ENCODE assay signal across 9 cellular contexts in the genomic region with DNA sequence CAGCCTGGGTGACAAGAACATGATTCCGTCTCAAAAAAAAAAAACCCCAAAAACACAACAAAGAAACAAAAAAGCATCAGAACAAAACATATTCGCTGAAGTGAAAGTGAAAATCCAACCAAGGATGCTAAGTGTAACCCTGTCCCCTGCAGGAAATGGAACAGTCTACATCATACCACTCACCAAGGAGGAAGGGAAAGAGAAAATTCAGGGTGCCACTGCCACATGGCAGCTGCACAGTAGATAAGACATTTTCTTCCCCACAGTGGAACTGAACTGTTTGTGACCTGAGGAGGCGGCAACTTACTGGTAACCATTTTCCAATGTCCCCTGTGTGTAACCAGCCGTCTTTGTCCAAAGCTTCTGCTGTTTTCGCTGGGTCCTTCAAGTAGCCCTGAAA. TPM values are rescaled to one million over a fixed set of nuclear protein-coding genes. Genes with fewer than 3 reads are reported as not detected.
A peak's percentile ranks its signal among the peaks of the same experiment; 100 is the strongest.
DNase-seq lines count a peak whose midpoint lies in the region; ATAC-seq and TF ChIP-seq lines count a peak whose summit lies in the region.
"Had no signal": no experiment of that assay in that cellular context is flagged by ENCODE, and none has a peak within 500 bp of the region (broad histone marks: within the 10 kb centered on the region; RNA-seq: fewer than 3 reads in every experiment).

No MANE protein-coding gene starts in this region.

- H3K36me3 Mint-ChIP-seq in Calu3 (ENCODE audit: insufficient read depth, unreplicated experiment), result no peaks in the 10 kb centered on the region

- BruUV-seq in PC-3 (replicated peaks; lab: Mats Ljungman, UMichigan), result no TSS peak
- BruUV-seq in Calu3 (replicated peaks; lab: Mats Ljungman, UMichigan), result no TSS peak

- H3K36me3 ChIP-seq in spleen, result peaks cover 0 to 99% (median 59%) of the 10 kb centered on the region in 6 donors
- H3K36me3 ChIP-seq in PC-3 (ENCODE audit: low read depth, low read length), result no peaks in the 10 kb centered on the region
- H3K36me3 ChIP-seq in suprapubic skin, result peaks cover 81% of the 10 kb centered on the region

- H3K27ac Mint-ChIP-seq in Calu3 (ENCODE audit: unreplicated experiment), result no peak overlapping the region

- no peaks in the 10 kb centered on the region for H3F3A ChIP-seq in PC-3 (ENCODE audit: low read length, unreplicated experiment)

- H3K9me3 ChIP-seq in spleen (no peaks in the 10 kb centered on the region), PC-3 (ENCODE audit: low read length) (no peaks in the 10 kb centered on the region), suprapubic skin (no peaks in the 10 kb centered on the region)

- ATAC-seq in GM18868 (IDR thresholded peaks at IDR 0.05; ENCODE audit: unreplicated experiment) (peak; percentile 97), HG02885 (IDR thresholded peaks at IDR 0.05; ENCODE audit: poor library complexity, unreplicated experiment) (peak; percentile 89), PC-3 (no peak)

- H3K27ac ChIP-seq in spleen, result peak overlapping the region in 6 of 8 donors; percentile 13 to 70 (median 47)
- no peak overlapping the region for H3K27ac ChIP-seq in PC-3 (ENCODE audit: low read length)
- H3K27ac ChIP-seq in suprapubic skin, result no peak overlapping the region
- H3K27ac ChIP-seq: SK-N-MC had no signal

- CTCF ChIA-PET in PC-3 (lab: Charles Lee) (no interaction called here), Calu3 (lab: Charles Lee) (no interaction called here)

- no peak for TF ChIP-seq EP300 in suprapubic skin (IDR thresholded peaks at IDR 0.05)

- H3K9ac ChIP-seq in PC-3 (ENCODE audit: low read length), result no peak overlapping the region

- no peak overlapping the region for H3K4me3 Mint-ChIP-seq in Calu3 (ENCODE audit: low read depth, unreplicated experiment)

- H3K4me1 ChIP-seq in spleen (peaks cover 0 to 12% (median 8%) of the 10 kb centered on the region in 6 donors), PC-3 (ENCODE audit: insufficient read depth, low read length) (no peaks in the 10 kb centered on the region), suprapubic skin (peaks cover 7% of the 10 kb centered on the region)

- H3K4me2 ChIP-seq in PC-3 (ENCODE audit: low read length), result no peak overlapping the region

- no peaks in the 10 kb centered on the region for H3K27me3 Mint-ChIP-seq in Calu3 (ENCODE audit: unreplicated experiment)

- peak in 1 of 11 experiments; percentile 13 for TF ChIP-seq CTCF in spleen (IDR thresholded peaks at IDR 0.05 in 8 of 11, conservative IDR thresholded peaks at IDR 0.05 in 3 of 11)
- no peak for TF ChIP-seq CTCF in PC-3 (conservative IDR thresholded peaks at IDR 0.05; ENCODE audit: low read depth, low read length)
- TF ChIP-seq CTCF in Calu3 (IDR thresholded peaks at IDR 0.05; ENCODE audit: unreplicated experiment), result no peak
- no peak for TF ChIP-seq CTCF in suprapubic skin (IDR thresholded peaks at IDR 0.05)

- H3K27me3 ChIP-seq in spleen (replicated peaks in 1 of 7), result no peaks in the 10 kb centered on the region
- H3K27me3 ChIP-seq in PC-3 (ENCODE audit: low read length), result no peaks in the 10 kb centered on the region
- H3K27me3 ChIP-seq in suprapubic skin, result no peaks in the 10 kb centered on the region

- DNase-seq in activated CD4-positive, alpha-beta T cell treated with anti-CD3 and anti-CD28 coated beads for 48 hours, result peak; percentile 35
- no peak for DNase-seq in spleen
- no peak for DNase-seq in PC-3
- DNase-seq in Calu3, result no peak
- no peak for DNase-seq in suprapubic skin (ENCODE audit: low spot score in 2 of 2)
- no peak for DNase-seq in NK-92 treated with Interleukin-12 subunit alpha and Interleukin-12 subunit beta, amount 100 ng/mL, for 24 hours (lab: John Stamatoyannopoulos, UW)

- 53 to 66% (median 61%) methylated on average over 5 of the region's 5 CpGs for WGBS in spleen, 5 donors
- WGBS in suprapubic skin, result 90% methylated on average over 5 of the region's 5 CpGs

- H4K20me1 ChIP-seq in PC-3 (ENCODE audit: low read length), result no peaks in the 10 kb centered on the region

- intact Hi-C loops in spleen (cut with DNase I; ENCODE audit: low total_unique reads), result no loop called here
- intact Hi-C loops in PC-3 (cut with micrococcal nuclease), result no loop called here
- intact Hi-C loops in Calu3 (cut with micrococcal nuclease; ENCODE audit: unreplicated experiment), result no loop called here

- H3K79me2 ChIP-seq in PC-3 (ENCODE audit: low read length), result no peaks in the 10 kb centered on the region

- no peak overlapping the region for H3K4me3 ChIP-seq in spleen
- H3K4me3 ChIP-seq in PC-3 (ENCODE audit: low read length), result no peak overlapping the region
- no peak overlapping the region for H3K4me3 ChIP-seq in suprapubic skin
- H3K4me3 ChIP-seq: SK-N-MC had no signal

- no peaks in the 10 kb centered on the region for H3K9me3 Mint-ChIP-seq in Calu3 (ENCODE audit: low read depth, unreplicated experiment)

- no peaks in the 10 kb centered on the region for H3K4me1 Mint-ChIP-seq in Calu3 (ENCODE audit: low read depth, unreplicated experiment)

- no peaks in the 10 kb centered on the region for H3K9me2 ChIP-seq in PC-3 (replicated peaks; ENCODE audit: low read length)

- POLR2A ChIA-PET in PC-3 (lab: Charles Lee; ENCODE audit: unreplicated experiment), result no interaction called here

- no peak for TF ChIP-seq POLR2A in spleen (IDR thresholded peaks at IDR 0.05)
- no peak for TF ChIP-seq POLR2A in suprapubic skin (IDR thresholded peaks at IDR 0.05)

- H2AFZ ChIP-seq in PC-3 (ENCODE audit: low read length), result no peak overlapping the region

RNA-seq across cellular contexts. Expression of a gene that starts 28.2 kb away (rescaled TPM):
- total RNA-seq in spleen, result 1 to 10 TPM; 3.0 to 8.7 (median 5.0) TPM
- polyA plus RNA-seq in spleen, result 10 to 100 TPM in 1 of 3 donors, 1 to 10 TPM in 2; 5.7 to 12.9 (median 5.8) TPM
- total RNA-seq in PC-3 (2014; rRNA removed), result 27.6 and 38.2 TPM in 2 replicates
- total RNA-seq in Calu3 (2022), result 61.3 and 79.2 TPM in 2 replicates
- 10 to 100 TPM in 2 of 4 donors, 1 to 10 TPM in 2; 5.4 to 29.8 (median 9.4) TPM for total RNA-seq in suprapubic skin

Comparison
In these comparisons a context has a peak if more than half of its experiments do, and no peak if none do; other contexts are left out.
1. H3K27ac ChIP-seq: peak in spleen (6 of 8); none in PC-3 (single experiment) and suprapubic skin (single experiment).